Comparison of ENCODE assay signal across 9 cellular contexts in the genomic region with DNA sequence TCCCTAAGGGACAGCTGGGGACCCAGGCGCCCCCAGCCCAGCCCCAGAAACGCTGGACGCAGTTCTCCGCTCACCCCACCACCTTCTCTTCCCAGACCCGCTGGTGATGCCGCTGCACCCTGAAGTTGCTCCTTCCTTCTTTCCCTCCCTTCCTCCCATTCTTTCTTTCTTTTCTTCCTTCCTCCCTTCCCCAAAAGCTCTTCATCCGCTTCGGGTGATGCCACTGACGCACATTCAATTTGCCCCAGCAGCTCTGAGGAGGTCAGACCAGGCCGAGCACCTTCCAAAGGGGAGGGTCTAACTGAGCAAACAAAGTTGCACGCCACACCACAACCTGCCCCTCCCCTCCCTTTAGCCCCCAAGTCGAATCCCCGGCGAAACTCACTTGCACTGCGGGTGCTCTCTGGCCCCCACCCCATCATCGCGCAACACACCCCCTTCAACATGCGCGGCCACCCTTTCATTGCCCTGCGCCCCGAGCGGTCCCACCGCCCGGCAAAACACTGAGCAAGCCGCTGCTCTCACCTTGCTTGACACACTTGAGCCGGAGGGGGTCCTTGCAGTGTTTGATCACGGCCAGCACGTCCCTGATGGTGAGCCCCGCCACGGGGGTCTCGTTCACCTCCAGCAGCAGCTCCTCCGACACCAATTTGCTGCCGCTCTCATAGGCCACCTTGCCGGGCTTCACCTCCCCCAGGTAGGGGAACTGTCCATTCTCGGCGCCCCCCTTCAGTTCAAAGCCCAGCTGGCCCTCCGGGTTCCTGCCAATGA. TPM values are rescaled to one million over a fixed set of nuclear protein-coding genes. Genes with fewer than 3 reads are reported as not detected.
DNase-seq lines count a peak whose midpoint lies in the region; ATAC-seq, FAIRE-seq and TF ChIP-seq lines count a peak whose summit lies in the region.
"Had no signal": no experiment of that assay in that cellular context is flagged by ENCODE, and none has a peak within 500 bp of the region (broad histone marks: within the 10 kb centered on the region; RNA-seq: fewer than 3 reads in every experiment).

No MANE protein-coding gene starts in this region.

- peak overlapping the region; percentile 70 for H3K9ac ChIP-seq in neural cell (ENCODE audit: low read length)

- peak overlapping the region; percentile 48 for H2AFZ ChIP-seq in neural cell (ENCODE audit: low read depth, low read length)

- H3K36me3 ChIP-seq in neural cell (ENCODE audit: insufficient read depth, low read length) = no peaks in the 10 kb centered on the region

- TF ChIP-seq CTCF in neural cell (IDR thresholded peaks at IDR 0.05; ENCODE audit: poor library complexity, severe bottlenecking) = no peak

- H3K27ac ChIP-seq in neural cell (ENCODE audit: low read length) = no peak overlapping the region
- H3K27ac ChIP-seq: HL-60 had no signal

- no peak for TF ChIP-seq RAD21 in neural cell (conservative IDR thresholded peaks at IDR 0.05)

- no peak for ATAC-seq in HG03095 (IDR thresholded peaks at IDR 0.05; ENCODE audit: unreplicated experiment)

- DNase-seq in GM03348 (ENCODE audit: low spot score) = peak; percentile 37
- peak; percentile 29 for DNase-seq in SK-N-DZ (ENCODE audit: low spot score)
- DNase-seq in frontal cortex (ENCODE audit: low spot score in 2 of 2) = peak; percentile 25 to 30
- DNase-seq in dedifferentiated amniotic fluid mesenchymal stem cell (ENCODE audit: extremely low spot score) = no peak
- DNase-seq in activated effector memory CD4-positive, alpha-beta T cell treated with anti-CD3 and anti-CD28 coated beads, Interleukin-2, amount 50 U/mL, for 16 hours = no peak
- no peak for DNase-seq in middle frontal gyrus (ENCODE audit: extremely low spot score, low spot score)

- no peaks in the 10 kb centered on the region for H4K20me1 ChIP-seq in neural cell (ENCODE audit: insufficient read depth)

- H3K4me2 ChIP-seq in neural cell (ENCODE audit: low read length) = peak overlapping the region; percentile 69

- no peaks in the 10 kb centered on the region for H3K9me3 ChIP-seq in neural cell (ENCODE audit: low read length)

- H3F3A ChIP-seq in neural cell (ENCODE audit: insufficient read depth, low read length, poor library complexity, severe bottlenecking) = no peaks in the 10 kb centered on the region

- no peaks in the 10 kb centered on the region for H3K9me2 ChIP-seq in neural cell (ENCODE audit: insufficient read depth, low read length)

- FAIRE-seq in frontal cortex (lab: Jason Lieb, UNC) = no peak

- H3K4me3 ChIP-seq in neural cell (ENCODE audit: low read length) = peak overlapping the region; percentile 86

- no peaks in the 10 kb centered on the region for H3K79me2 ChIP-seq in neural cell (replicated peaks; ENCODE audit: insufficient read depth, low read length)

- no peak for TF ChIP-seq EP300 in neural cell (conservative IDR thresholded peaks at IDR 0.05; ENCODE audit: poor library complexity, severe bottlenecking)

- peaks cover 35% of the 10 kb centered on the region for H3K27me3 ChIP-seq in neural cell (ENCODE audit: insufficient read depth, low read depth, low read length)

TF ChIP-seq in neural cell, 6 proteins besides CTCF, POLR2A, EP300 and RAD21:
- TF ChIP-seq EZH2 (IDR thresholded peaks at IDR 0.05; ENCODE audit: borderline replicate concordance, insufficient read depth, low read length, poor library complexity, severe bottlenecking) (no peak), POLR2AphosphoS5 (IDR thresholded peaks at IDR 0.05) (no peak), MXI1 (conservative IDR thresholded peaks at IDR 0.05; ENCODE audit: poor library complexity, severe bottlenecking) (no peak), TAF1 (IDR thresholded peaks at IDR 0.05; ENCODE audit: low read depth) (no peak), SMC3 (conservative IDR thresholded peaks at IDR 0.05; ENCODE audit: poor library complexity) (no peak)
- TF ChIP-seq, protein P1, sequence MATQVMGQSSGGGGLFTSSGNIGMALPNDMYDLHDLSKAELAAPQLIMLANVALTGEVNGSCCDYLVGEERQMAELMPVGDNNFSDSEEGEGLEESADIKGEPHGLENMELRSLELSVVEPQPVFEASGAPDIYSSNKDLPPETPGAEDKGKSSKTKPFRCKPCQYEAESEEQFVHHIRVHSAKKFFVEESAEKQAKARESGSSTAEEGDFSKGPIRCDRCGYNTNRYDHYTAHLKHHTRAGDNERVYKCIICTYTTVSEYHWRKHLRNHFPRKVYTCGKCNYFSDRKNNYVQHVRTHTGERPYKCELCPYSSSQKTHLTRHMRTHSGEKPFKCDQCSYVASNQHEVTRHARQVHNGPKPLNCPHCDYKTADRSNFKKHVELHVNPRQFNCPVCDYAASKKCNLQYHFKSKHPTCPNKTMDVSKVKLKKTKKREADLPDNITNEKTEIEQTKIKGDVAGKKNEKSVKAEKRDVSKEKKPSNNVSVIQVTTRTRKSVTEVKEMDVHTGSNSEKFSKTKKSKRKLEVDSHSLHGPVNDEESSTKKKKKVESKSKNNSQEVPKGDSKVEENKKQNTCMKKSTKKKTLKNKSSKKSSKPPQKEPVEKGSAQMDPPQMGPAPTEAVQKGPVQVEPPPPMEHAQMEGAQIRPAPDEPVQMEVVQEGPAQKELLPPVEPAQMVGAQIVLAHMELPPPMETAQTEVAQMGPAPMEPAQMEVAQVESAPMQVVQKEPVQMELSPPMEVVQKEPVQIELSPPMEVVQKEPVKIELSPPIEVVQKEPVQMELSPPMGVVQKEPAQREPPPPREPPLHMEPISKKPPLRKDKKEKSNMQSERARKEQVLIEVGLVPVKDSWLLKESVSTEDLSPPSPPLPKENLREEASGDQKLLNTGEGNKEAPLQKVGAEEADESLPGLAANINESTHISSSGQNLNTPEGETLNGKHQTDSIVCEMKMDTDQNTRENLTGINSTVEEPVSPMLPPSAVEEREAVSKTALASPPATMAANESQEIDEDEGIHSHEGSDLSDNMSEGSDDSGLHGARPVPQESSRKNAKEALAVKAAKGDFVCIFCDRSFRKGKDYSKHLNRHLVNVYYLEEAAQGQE (IDR thresholded peaks at IDR 0.05; ENCODE audit: borderline replicate concordance) = no peak

RNA-seq across cellular contexts. Expression of a gene that starts 0.8 kb away (rescaled TPM):
- 2.6 and 3.5 TPM in 2 replicates for polyA plus RNA-seq in SK-N-DZ (2014; cell fraction: cytosol; rRNA removed)
- 3.3 and 4.2 TPM in 2 replicates for polyA plus RNA-seq in SK-N-DZ (2014; cell fraction: nucleus; rRNA removed)
- 136 TPM for total RNA-seq in frontal cortex
- polyA plus RNA-seq in neural cell = 18.7 and 19.3 TPM in 2 replicates
- polyA minus RNA-seq in neural cell = 199 and 207 TPM in 2 replicates

Comparison
In these comparisons a context has a peak if more than half of its experiments do, and no peak if none do; other contexts are left out.
1. DNase-seq: peak in GM03348 (single experiment), SK-N-DZ (single experiment) and frontal cortex (2 of 2); none in dedifferentiated amniotic fluid mesenchymal stem cell (single experiment), activated effector memory CD4-positive, alpha-beta T cell treated with anti-CD3 and anti-CD28 coated beads, Interleukin-2, amount 50 U/mL, for 16 hours (single experiment) and middle frontal gyrus (single experiment).